ENCODE assay signal across 8 cellular contexts in genomic region chr10:97499561-97500296, GRCh38. TPM values are rescaled to one million over a fixed set of nuclear protein-coding genes. Genes with fewer than 3 reads are reported as not detected.
DNase-seq lines count a peak whose midpoint lies in the region; ATAC-seq, FAIRE-seq and TF ChIP-seq lines count a peak whose summit lies in the region.

No MANE protein-coding gene starts in this region.

- peaks cover 38% of the 10 kb centered on the region for H3K27me3 Mint-ChIP-seq in activated CD8-positive, alpha-beta memory T cell treated with anti-CD3 and anti-CD28 coated beads, Interleukin-2, amount 10 ng/mL, durations not matched to agents 7 days and 5 days

- peak overlapping the region; percentile 4 to 90 for H3K27ac ChIP-seq in mucosa of rectum (ENCODE audit: low read depth in 2 of 2, low read length in 2 of 2)

- H3K4me3 ChIP-seq in epithelial cell of proximal tubule (ENCODE audit: low read depth, low read length), result peak overlapping the region; percentile 96
- peak overlapping the region; percentile 73 to 97 for H3K4me3 ChIP-seq in mucosa of rectum (ENCODE audit: low read length in 2 of 2)

- peaks cover 0 to 3% of the 10 kb centered on the region in 2 donors for H3K36me3 ChIP-seq in mucosa of rectum (ENCODE audit: control insufficient read depth in 2 of 2, insufficient read depth in 2 of 2, low read length in 2 of 2)

- H3K27ac Mint-ChIP-seq in activated CD8-positive, alpha-beta memory T cell treated with anti-CD3 and anti-CD28 coated beads, Interleukin-2, amount 10 ng/mL, durations not matched to agents 7 days and 5 days, result peak overlapping the region; percentile 7

- CTCF ChIA-PET in activated CD8-positive, alpha-beta memory T cell treated with anti-CD3 and anti-CD28 coated beads, Interleukin-2, amount 10 ng/mL, durations not matched to agents 7 days and 5 days (lab: Charles Lee), result interaction anchor here (0.7 to 1.8 kb wide), 4 partner anchors 46 to 99 kb away, joined by 3 to 6 read pairs (median 4); partner anchors contain the start of genes ANKRD2 and RRP12

- peaks cover 3% of the 10 kb centered on the region for H3K36me3 Mint-ChIP-seq in activated CD8-positive, alpha-beta memory T cell treated with anti-CD3 and anti-CD28 coated beads, Interleukin-2, amount 10 ng/mL, durations not matched to agents 7 days and 5 days

- peaks cover 0 to 15% of the 10 kb centered on the region in 2 donors for H3K27me3 ChIP-seq in mucosa of rectum (ENCODE audit: control insufficient read depth in 2 of 2, insufficient read depth in 2 of 2, low read length in 2 of 2)

- no peak for FAIRE-seq in urothelium cell line (lab: Jason Lieb, UNC)

- H3K4me3 Mint-ChIP-seq in activated CD8-positive, alpha-beta memory T cell treated with anti-CD3 and anti-CD28 coated beads, Interleukin-2, amount 10 ng/mL, durations not matched to agents 7 days and 5 days, result peak overlapping the region; percentile 37

- H3K9me3 Mint-ChIP-seq in activated CD8-positive, alpha-beta memory T cell treated with anti-CD3 and anti-CD28 coated beads, Interleukin-2, amount 10 ng/mL, durations not matched to agents 7 days and 5 days (ENCODE audit: low read depth), result no peaks in the 10 kb centered on the region

- no peak for DNase-seq in activated CD8-positive, alpha-beta memory T cell treated with anti-CD3 and anti-CD28 coated beads, Interleukin-2, amount 10 ng/mL, durations not matched to agents 7 days and 5 days
- no peak for DNase-seq in activated CD8-positive, alpha-beta memory T cell treated with anti-CD3 and anti-CD28 coated beads, Interleukin-2, amount 50 U/mL, for 48 hours
- peak; percentile 54 for DNase-seq in SKM-1 treated with dmso at 0.1 percent for 144 hours (lab: John Stamatoyannopoulos, UW; ENCODE audit: unreplicated experiment)
- no peak for DNase-seq in epithelial cell of proximal tubule (ENCODE audit: low read depth)
- peak; percentile 9 for DNase-seq in urothelium cell line (ENCODE audit: low spot score)

- no peak for ATAC-seq in activated CD8-positive, alpha-beta memory T cell treated with anti-CD3 and anti-CD28 coated beads, Interleukin-2, amount 10 ng/mL, durations not matched to agents 7 days and 5 days
- ATAC-seq in GM18870 (IDR thresholded peaks at IDR 0.05; ENCODE audit: unreplicated experiment), result no peak
- no peak for ATAC-seq in HG02840 (IDR thresholded peaks at IDR 0.05; ENCODE audit: low FRiP score, unreplicated experiment)

- H3K4me1 Mint-ChIP-seq in activated CD8-positive, alpha-beta memory T cell treated with anti-CD3 and anti-CD28 coated beads, Interleukin-2, amount 10 ng/mL, durations not matched to agents 7 days and 5 days, result peaks cover 30% of the 10 kb centered on the region

- H3K9ac ChIP-seq in mucosa of rectum (ENCODE audit: low read depth in 1 of 2, low read length in 2 of 2), result peak overlapping the region; percentile 56 to 87

- no peaks in the 10 kb centered on the region for H3K9me3 ChIP-seq in mucosa of rectum (ENCODE audit: control insufficient read depth in 2 of 2, low read length in 2 of 2)

- peaks cover 3 to 9% of the 10 kb centered on the region in 2 donors for H3K4me1 ChIP-seq in mucosa of rectum (ENCODE audit: control insufficient read depth in 2 of 2, insufficient read depth in 2 of 2, low read length in 2 of 2)

- TF ChIP-seq CTCF in epithelial cell of proximal tubule (conservative IDR thresholded peaks at IDR 0.05; ENCODE audit: low read depth, low read length), result no peak

RNA-seq across cellular contexts. Expression of gene UBTD1, which starts 1.0 kb away (rescaled TPM):
- 1 to 10 TPM in 1 of 2 experiments, under 1 TPM in 1; 0.88 to 1.3 TPM for total RNA-seq in activated CD8-positive, alpha-beta memory T cell treated with anti-CD3 and anti-CD28 coated beads, Interleukin-2, amount 10 ng/mL, durations not matched to agents 7 days and 5 days
- 21.6 and 23.6 TPM in 2 replicates for total RNA-seq in epithelial cell of proximal tubule

RNA-seq across cellular contexts. Expression of gene MMS19, which starts 1.5 kb away (rescaled TPM):
- total RNA-seq in activated CD8-positive, alpha-beta memory T cell treated with anti-CD3 and anti-CD28 coated beads, Interleukin-2, amount 10 ng/mL, durations not matched to agents 7 days and 5 days, result 10 to 100 TPM; 81.1 to 81.6 TPM
- total RNA-seq in epithelial cell of proximal tubule, result 103 and 108 TPM in 2 replicates

RNA-seq across cellular contexts. Expression of gene ZDHHC16, which starts 53.8 kb away (rescaled TPM):
- total RNA-seq in activated CD8-positive, alpha-beta memory T cell treated with anti-CD3 and anti-CD28 coated beads, Interleukin-2, amount 10 ng/mL, durations not matched to agents 7 days and 5 days, result 10 to 100 TPM; 33.1 to 42.4 TPM
- 44.7 and 78.0 TPM in 2 replicates for total RNA-seq in epithelial cell of proximal tubule

RNA-seq across cellular contexts. Expression of gene EXOSC1, which starts 53.9 kb away (rescaled TPM):
- 10 to 100 TPM; 49.5 to 56.8 TPM for total RNA-seq in activated CD8-positive, alpha-beta memory T cell treated with anti-CD3 and anti-CD28 coated beads, Interleukin-2, amount 10 ng/mL, durations not matched to agents 7 days and 5 days
- 34.2 and 65.3 TPM in 2 replicates for total RNA-seq in epithelial cell of proximal tubule

Comparison
In these comparisons a context has a peak if more than half of its experiments do, and no peak if none do; other contexts are left out.
1. DNase-seq: peak in SKM-1 treated with dmso at 0.1 percent for 144 hours (single experiment) and urothelium cell line (single experiment); none in activated CD8-positive, alpha-beta memory T cell treated with anti-CD3 and anti-CD28 coated beads, Interleukin-2, amount 10 ng/mL, durations not matched to agents 7 days and 5 days (single experiment), activated CD8-positive, alpha-beta memory T cell treated with anti-CD3 and anti-CD28 coated beads, Interleukin-2, amount 50 U/mL, for 48 hours (single experiment) and epithelial cell of proximal tubule (single experiment).